In the genomic region with DNA sequence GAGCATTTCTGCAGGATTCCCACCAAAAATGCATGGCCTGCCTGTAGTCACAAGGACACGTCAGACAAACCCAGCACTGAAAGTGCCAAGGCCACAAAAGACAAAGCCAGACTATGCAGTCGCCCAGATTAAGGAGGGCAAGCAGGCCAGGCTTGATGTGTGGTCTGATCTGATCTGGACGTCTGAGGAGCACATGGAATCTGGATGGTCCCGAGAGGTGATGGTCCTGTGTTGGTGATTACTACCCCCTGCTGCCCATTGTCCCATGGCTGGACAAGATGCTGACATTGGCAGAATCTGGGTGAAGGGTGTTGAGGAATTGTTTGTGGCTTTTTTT, we compare ENCODE assay signal across 20 cellular contexts.
"Had no signal": no experiment of that assay in that cellular context is flagged by ENCODE, and none has a peak within 500 bp of the region (broad histone marks: within the 10 kb centered on the region; RNA-seq: fewer than 3 reads in every experiment).

No MANE protein-coding gene starts in this region.

- FAIRE-seq: endometrium, TTC549 had no signal

- H3K27me3 Mint-ChIP-seq: activated B cell treated with CpG ODN at 0.5 μM for 24 hours; activated T-helper 17 cell treated with anti-CD3 and anti-CD28 coated beads, Interleukin-2, amount 50 U/mL, for 72 hours; brain; stimulated activated naive CD8-positive, alpha-beta T cell treated with anti-CD3 and anti-CD28 coated beads, Interleukin-15, amount 100 ng/mL, for 72 hours had no signal

- H3K27me3 ChIP-seq: dorsolateral prefrontal cortex, uterus had no signal

- H3K4me3 ChIP-seq: dorsolateral prefrontal cortex, mucosa of descending colon, uterus had no signal

- H3K9me3 ChIP-seq: mucosa of descending colon, uterus had no signal

- H3K4me3 Mint-ChIP-seq: activated B cell treated with CpG ODN at 0.5 μM for 24 hours; activated T-helper 17 cell treated with anti-CD3 and anti-CD28 coated beads, Interleukin-2, amount 50 U/mL, for 72 hours; brain; immature natural killer cell; nephron; stimulated activated naive CD8-positive, alpha-beta T cell treated with anti-CD3 and anti-CD28 coated beads, Interleukin-15, amount 100 ng/mL, for 72 hours had no signal

- H3K27ac ChIP-seq: dorsolateral prefrontal cortex, uterus had no signal

- H3K27ac Mint-ChIP-seq: activated B cell treated with CpG ODN at 0.5 μM for 24 hours; activated T-helper 17 cell treated with anti-CD3 and anti-CD28 coated beads, Interleukin-2, amount 50 U/mL, for 72 hours; immature natural killer cell had no signal

- DNase-seq: activated B cell treated with CpG ODN at 0.5 μM for 24 hours; activated CD4-positive, alpha-beta T cell treated with anti-CD3 and anti-CD28 coated beads, Interleukin-2, amount 50 U/mL, for 4 hours; activated naive CD4-positive, alpha-beta T cell treated with anti-CD3 and anti-CD28 coated beads, Interleukin-2, amount 50 U/mL, for 16 hours; amniotic stem cell; immature natural killer cell; mammary epithelial cell; mucosa of descending colon; occipital lobe; stimulated activated CD4-positive, alpha-beta T cell treated with anti-CD3 and anti-CD28 coated beads, Interleukin-4, amount 100 ng/mL, for 1 hour; T-helper 2 cell had no signal

- H3K4me1 ChIP-seq: uterus had no signal

- H3K4me1 Mint-ChIP-seq: activated T-helper 17 cell treated with anti-CD3 and anti-CD28 coated beads, Interleukin-2, amount 50 U/mL, for 72 hours; immature natural killer cell; stimulated activated naive CD8-positive, alpha-beta T cell treated with anti-CD3 and anti-CD28 coated beads, Interleukin-15, amount 100 ng/mL, for 72 hours had no signal

- H3K36me3 ChIP-seq: uterus had no signal

- H3K9me3 Mint-ChIP-seq: activated B cell treated with CpG ODN at 0.5 μM for 24 hours; activated T-helper 17 cell treated with anti-CD3 and anti-CD28 coated beads, Interleukin-2, amount 50 U/mL, for 72 hours; immature natural killer cell; stimulated activated naive CD8-positive, alpha-beta T cell treated with anti-CD3 and anti-CD28 coated beads, Interleukin-15, amount 100 ng/mL, for 72 hours had no signal

- ATAC-seq: activated T-helper 17 cell treated with anti-CD3 and anti-CD28 coated beads, Interleukin-2, amount 50 U/mL, for 72 hours; esophagus mucosa; left colon; mucosa of descending colon; stimulated activated naive CD8-positive, alpha-beta T cell treated with anti-CD3 and anti-CD28 coated beads, Interleukin-15, amount 100 ng/mL, for 72 hours had no signal
